In genomic region chr17:63519972-63520882, GRCh38 we compare ENCODE assay signal across 16 cellular contexts. TPM values are rescaled to one million over a fixed set of nuclear protein-coding genes. Genes with fewer than 3 reads are reported as not detected.
A peak's percentile ranks its signal among the peaks of the same experiment; 100 is the strongest.
DNase-seq lines count a peak whose midpoint lies in the region; ATAC-seq and TF ChIP-seq lines count a peak whose summit lies in the region.
"Had no signal": no experiment of that assay in that cellular context is flagged by ENCODE, and none has a peak within 500 bp of the region (broad histone marks: within the 10 kb centered on the region; RNA-seq: fewer than 3 reads in every experiment).

No MANE protein-coding gene starts in this region.

- H3K9ac ChIP-seq in PC-3 (ENCODE audit: low read length), result no peak overlapping the region
- H3K9ac ChIP-seq: KMS-11 had no signal

- H3K27me3 ChIP-seq in GM23338 (ENCODE audit: insufficient read depth) (no peaks in the 10 kb centered on the region), PC-3 (ENCODE audit: low read length) (no peaks in the 10 kb centered on the region)

- H3K4me3 ChIP-seq in GM23338 (no peak overlapping the region), PC-3 (ENCODE audit: low read length) (no peak overlapping the region), mucosa of descending colon (no peak overlapping the region)

- CTCF ChIA-PET in PC-3 (lab: Charles Lee), result no interaction called here

- no peaks in the 10 kb centered on the region for H3K79me2 ChIP-seq in GM23338 (replicated peaks; ENCODE audit: insufficient read depth)
- H3K79me2 ChIP-seq in PC-3 (ENCODE audit: low read length), result no peaks in the 10 kb centered on the region

- H3K27ac Mint-ChIP-seq in GM23338, result no peak overlapping the region; the same call in 1 of the 2 replicates
- H3K27ac Mint-ChIP-seq: progenitor cell of endocrine pancreas, T-cell had no signal

- H3K36me3 Mint-ChIP-seq in GM23338 (ENCODE audit: low read depth), result no peaks in the 10 kb centered on the region
- H3K36me3 Mint-ChIP-seq: T-cell had no signal

- H3K9me2 ChIP-seq in GM23338 (ENCODE audit: insufficient read depth) (no peaks in the 10 kb centered on the region), PC-3 (replicated peaks; ENCODE audit: low read length) (no peaks in the 10 kb centered on the region)

- peak overlapping the region; percentile 32; the same call in 1 of the 2 replicates for H3K4me2 ChIP-seq in GM23338
- H3K4me2 ChIP-seq in PC-3 (ENCODE audit: low read length), result no peak overlapping the region
- H3K4me2 ChIP-seq: KMS-11 had no signal

- no peaks in the 10 kb centered on the region for H3K36me3 ChIP-seq in GM23338 (ENCODE audit: insufficient read depth)
- no peaks in the 10 kb centered on the region for H3K36me3 ChIP-seq in PC-3 (ENCODE audit: low read depth, low read length)
- H3K36me3 ChIP-seq in mucosa of descending colon (ENCODE audit: low read depth), result no peaks in the 10 kb centered on the region

- no peaks in the 10 kb centered on the region for H3K9me3 ChIP-seq in PC-3 (ENCODE audit: low read length)
- no peaks in the 10 kb centered on the region for H3K9me3 ChIP-seq in mucosa of descending colon

- 0 out of 2 replicates have a peak, but pooled peaks cover 4% of the 10 kb centered on the region for H3K4me1 ChIP-seq in GM23338 (ENCODE audit: insufficient read depth)
- peaks cover 14% of the 10 kb centered on the region for H3K4me1 ChIP-seq in PC-3 (ENCODE audit: insufficient read depth, low read length)
- peaks cover 18% of the 10 kb centered on the region for H3K4me1 ChIP-seq in mucosa of descending colon (ENCODE audit: low read depth)

- H2AFZ ChIP-seq in GM23338, result no peak overlapping the region
- H2AFZ ChIP-seq in PC-3 (ENCODE audit: low read length), result no peak overlapping the region

- DNase-seq in GM23338 (ENCODE audit: low spot score) (peak; percentile 19), NCI-H1930 (lab: John Stamatoyannopoulos, UW) (peak; percentile 46 to 85), PC-3 (peak; percentile 31), mucosa of descending colon (peak; percentile 82 to 90 (median 88)), GF-D8 (lab: John Stamatoyannopoulos, UW) (no peak), MV-4-11 (lab: John Stamatoyannopoulos, UW) (no peak), posterior vena cava (ENCODE audit: low spot score) (no peak)
- DNase-seq: activated CD4-positive, alpha-beta T cell treated with anti-CD3 and anti-CD28 coated beads for 48 hours; activated gamma-delta T cell; hippocampal formation; mesendoderm; stimulated activated naive CD8-positive, alpha-beta T cell treated with anti-CD3 and anti-CD28 coated beads, Interleukin-15, Interleukin-2, amounts not matched to agents 100 U/mL and 50 U/mL, for 24 hours; T-cell had no signal

- ATAC-seq in GM23338, result no peak
- ATAC-seq in PC-3, result no peak
- ATAC-seq in mucosa of descending colon, result peak; percentile 80
- ATAC-seq in GM19463 (IDR thresholded peaks at IDR 0.05; ENCODE audit: unreplicated experiment), result no peak
- ATAC-seq: stimulated activated naive CD8-positive, alpha-beta T cell treated with anti-CD3 and anti-CD28 coated beads, Interleukin-15, Interleukin-2, amounts not matched to agents 100 U/mL and 50 U/mL, for 24 hours; T-cell had no signal

- no peaks in the 10 kb centered on the region for H3F3A ChIP-seq in GM23338 (replicated peaks; ENCODE audit: low read depth)
- no peaks in the 10 kb centered on the region for H3F3A ChIP-seq in PC-3 (ENCODE audit: low read length, unreplicated experiment)

- TF ChIP-seq CTCF in GM23338 (conservative IDR thresholded peaks at IDR 0.05; ENCODE audit: low read depth in 2 of 2) (no peak), PC-3 (conservative IDR thresholded peaks at IDR 0.05; ENCODE audit: low read depth, low read length) (no peak), mucosa of descending colon (IDR thresholded peaks at IDR 0.05) (no peak)

- H3K27me3 Mint-ChIP-seq in GM23338 (ENCODE audit: insufficient read depth, low read depth, poor library complexity), result peaks cover 9% of the 10 kb centered on the region

- no peaks in the 10 kb centered on the region; the same call in 2 of the 3 replicates for H3K9me3 Mint-ChIP-seq in GM23338
- H3K9me3 Mint-ChIP-seq: T-cell had no signal

- H4K20me1 ChIP-seq in GM23338 (replicated peaks; ENCODE audit: insufficient read depth) (no peaks in the 10 kb centered on the region), PC-3 (ENCODE audit: low read length) (no peaks in the 10 kb centered on the region)

- intact Hi-C loops in PC-3 (cut with micrococcal nuclease), result no loop called here
- intact Hi-C loops in mucosa of descending colon (cut with DNase I, micrococcal nuclease), result no loop called here
- intact Hi-C loops in posterior vena cava (cut with DNase I), result no loop called here

- H3K4me3 Mint-ChIP-seq in GM23338, result no peak overlapping the region
- H3K4me3 Mint-ChIP-seq: T-cell had no signal

- BruUV-seq in PC-3 (replicated peaks; lab: Mats Ljungman, UMichigan), result no TSS peak

- H3K27ac ChIP-seq in GM23338 (ENCODE audit: low read depth) (no peak overlapping the region), PC-3 (ENCODE audit: low read length) (no peak overlapping the region)
- H3K27ac ChIP-seq: KMS-11 had no signal

- peaks cover 29% of the 10 kb centered on the region for H3K4me1 Mint-ChIP-seq in GM23338

- POLR2A ChIA-PET in PC-3 (lab: Charles Lee; ENCODE audit: unreplicated experiment), result no interaction called here

TF ChIP-seq in GM23338, 12 proteins besides CTCF, POLR2A, EP300 and RAD21 (continues in another document):
- TF ChIP-seq ZNF114 (CRISPR knock-in tag; IDR thresholded peaks at IDR 0.05) (no peak), NANOG (IDR thresholded peaks at IDR 0.05; ENCODE audit: borderline replicate concordance) (no peak), CREB1 (CRISPR knock-in tag; IDR thresholded peaks at IDR 0.05; ENCODE audit: low read depth) (no peak), JUNB (IDR thresholded peaks at IDR 0.05; ENCODE audit: unreplicated experiment) (no peak), ETS1 (IDR thresholded peaks at IDR 0.05) (no peak), EZH2phosphoT487 (IDR thresholded peaks at IDR 0.05; ENCODE audit: unreplicated experiment) (no peak), ZNF331 (CRISPR knock-in tag; IDR thresholded peaks at IDR 0.05; ENCODE audit: low read depth) (no peak)
- TF ChIP-seq, protein P1, sequence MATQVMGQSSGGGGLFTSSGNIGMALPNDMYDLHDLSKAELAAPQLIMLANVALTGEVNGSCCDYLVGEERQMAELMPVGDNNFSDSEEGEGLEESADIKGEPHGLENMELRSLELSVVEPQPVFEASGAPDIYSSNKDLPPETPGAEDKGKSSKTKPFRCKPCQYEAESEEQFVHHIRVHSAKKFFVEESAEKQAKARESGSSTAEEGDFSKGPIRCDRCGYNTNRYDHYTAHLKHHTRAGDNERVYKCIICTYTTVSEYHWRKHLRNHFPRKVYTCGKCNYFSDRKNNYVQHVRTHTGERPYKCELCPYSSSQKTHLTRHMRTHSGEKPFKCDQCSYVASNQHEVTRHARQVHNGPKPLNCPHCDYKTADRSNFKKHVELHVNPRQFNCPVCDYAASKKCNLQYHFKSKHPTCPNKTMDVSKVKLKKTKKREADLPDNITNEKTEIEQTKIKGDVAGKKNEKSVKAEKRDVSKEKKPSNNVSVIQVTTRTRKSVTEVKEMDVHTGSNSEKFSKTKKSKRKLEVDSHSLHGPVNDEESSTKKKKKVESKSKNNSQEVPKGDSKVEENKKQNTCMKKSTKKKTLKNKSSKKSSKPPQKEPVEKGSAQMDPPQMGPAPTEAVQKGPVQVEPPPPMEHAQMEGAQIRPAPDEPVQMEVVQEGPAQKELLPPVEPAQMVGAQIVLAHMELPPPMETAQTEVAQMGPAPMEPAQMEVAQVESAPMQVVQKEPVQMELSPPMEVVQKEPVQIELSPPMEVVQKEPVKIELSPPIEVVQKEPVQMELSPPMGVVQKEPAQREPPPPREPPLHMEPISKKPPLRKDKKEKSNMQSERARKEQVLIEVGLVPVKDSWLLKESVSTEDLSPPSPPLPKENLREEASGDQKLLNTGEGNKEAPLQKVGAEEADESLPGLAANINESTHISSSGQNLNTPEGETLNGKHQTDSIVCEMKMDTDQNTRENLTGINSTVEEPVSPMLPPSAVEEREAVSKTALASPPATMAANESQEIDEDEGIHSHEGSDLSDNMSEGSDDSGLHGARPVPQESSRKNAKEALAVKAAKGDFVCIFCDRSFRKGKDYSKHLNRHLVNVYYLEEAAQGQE (IDR thresholded peaks at IDR 0.05; ENCODE audit: unreplicated experiment), result no peak

RNA-seq across cellular contexts. Expression of gene KCNH6, which starts 2.9 kb away (rescaled TPM):
- total RNA-seq in GM23338 (2014; rRNA removed; shearing (Covaris generic)), result 2.8 and 3.0 TPM in 2 replicates
- polyA plus RNA-seq in GM23338 (2016; fragmentation: Nextera tagmentation; extraction: Ambion mirVana), result 1.1 and 1.3 TPM in 2 replicates
- total RNA-seq in PC-3 (2014; rRNA removed), result not detected in 2 replicates
- total RNA-seq in mucosa of descending colon, result under 1 TPM in 2 of 3 donors, not detected in 1; 0.58 to 0.64 TPM
- not detected for total RNA-seq in posterior vena cava
- total RNA-seq: T-cell had no signal

RNA-seq across cellular contexts. Expression of gene DCAF7, which starts 30.1 kb away (rescaled TPM):
- 51.0 and 60.1 TPM in 2 replicates for total RNA-seq in GM23338 (2014; rRNA removed; shearing (Covaris generic))
- 31.3 and 33.2 TPM in 2 replicates for polyA plus RNA-seq in GM23338 (2016; fragmentation: Nextera tagmentation; extraction: Ambion mirVana)
- total RNA-seq in PC-3 (2014; rRNA removed) (46.5 and 55.5 TPM in 2 replicates), mucosa of descending colon (10 to 100 TPM; 69.0 to 87.3 (median 84.9) TPM), posterior vena cava (10 to 100 TPM; 48.4 to 48.6 TPM)

RNA-seq across cellular contexts. Expression of gene ACE, which starts 43.4 kb away (rescaled TPM):
- total RNA-seq in GM23338 (2014; rRNA removed; shearing (Covaris generic)), result 5.4 and 9.1 TPM in 2 replicates
- polyA plus RNA-seq in GM23338 (2016; fragmentation: Nextera tagmentation; extraction: Ambion mirVana), result 0.82 and 1.0 TPM in 2 replicates
- total RNA-seq in PC-3 (2014; rRNA removed), result 8.7 and 9.1 TPM in 2 replicates
- 10 to 100 TPM; 16.0 to 24.6 (median 23.0) TPM for total RNA-seq in mucosa of descending colon
- 10 to 100 TPM in 1 of 2 donors, 1 to 10 TPM in 1; 9.9 to 16.3 TPM for total RNA-seq in posterior vena cava

Comparison
In these comparisons a context has a peak if more than half of its experiments do, and no peak if none do; other contexts are left out.
1. DNase-seq: peak in GM23338 (single experiment), NCI-H1930 (2 of 2), PC-3 (single experiment) and mucosa of descending colon (3 of 3); none in GF-D8 (single experiment), MV-4-11 (single experiment) and posterior vena cava (single experiment).